In the genomic region with DNA sequence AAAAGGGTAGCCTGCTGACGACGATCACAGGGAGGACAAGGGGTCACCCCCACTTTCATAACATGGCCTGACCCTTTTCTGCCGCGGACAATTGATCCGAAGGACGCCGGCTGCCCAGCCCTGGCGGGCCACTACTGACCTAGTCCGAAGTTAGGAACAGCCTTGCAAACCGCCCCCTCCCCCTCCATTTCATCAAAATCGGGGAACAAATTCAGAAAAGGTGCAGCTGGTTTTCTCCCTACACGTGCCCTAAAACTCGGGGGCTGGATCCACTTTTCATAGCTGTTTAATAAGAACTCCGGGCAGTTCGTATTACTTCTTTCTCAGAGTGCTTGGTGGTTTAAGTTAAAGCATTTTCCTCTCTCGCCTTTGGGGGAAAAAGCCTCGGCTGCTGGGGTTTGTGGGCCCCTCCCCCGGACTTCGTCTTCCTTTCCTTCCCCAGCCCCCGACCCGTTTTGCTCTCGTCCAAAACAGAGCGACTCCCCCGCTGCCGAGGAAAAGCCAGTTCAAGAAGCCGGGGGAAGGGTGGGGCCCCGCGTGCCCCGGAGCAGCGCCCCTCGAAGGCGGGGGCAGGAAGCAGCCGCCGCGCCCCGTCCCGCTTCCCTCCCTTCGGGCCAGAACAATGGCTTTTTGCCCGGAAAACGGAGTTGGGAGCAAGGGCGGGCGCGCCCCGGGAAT, we compare ENCODE assay signal across 8 cellular contexts. TPM values are rescaled to one million over a fixed set of nuclear protein-coding genes. Genes with fewer than 3 reads are reported as not detected.
DNase-seq lines count a peak whose midpoint lies in the region; ATAC-seq and TF ChIP-seq lines count a peak whose summit lies in the region.

No MANE protein-coding gene starts in this region.

- ATAC-seq in GM21528 (IDR thresholded peaks at IDR 0.05; ENCODE audit: low FRiP score, unreplicated experiment) = peak; percentile 27
- peak; percentile 39 to 52 for ATAC-seq in activated T-cell treated with anti-CD3 and anti-CD28 coated beads, Interleukin-2, amount 50 U/mL, for 72 hours (replicated peaks in 1 of 2)
- peak; percentile 58 for ATAC-seq in omental fat pad (ENCODE audit: low FRiP score)

- peaks cover 63% of the 10 kb centered on the region for H3K27me3 Mint-ChIP-seq in Calu3 (ENCODE audit: unreplicated experiment)
- H3K27me3 Mint-ChIP-seq in activated T-cell treated with anti-CD3 and anti-CD28 coated beads, Interleukin-2, amount 50 U/mL, for 72 hours (ENCODE audit: low read depth) = peaks cover 77% of the 10 kb centered on the region
- peaks cover 16% of the 10 kb centered on the region for H3K27me3 Mint-ChIP-seq in glutamatergic neuron (ENCODE audit: unreplicated experiment)

- H3K4me1 Mint-ChIP-seq in Calu3 (ENCODE audit: low read depth, unreplicated experiment) (peaks cover 7% of the 10 kb centered on the region), glutamatergic neuron (ENCODE audit: low read depth, unreplicated experiment) (peaks cover 32% of the 10 kb centered on the region)
- H3K4me1 Mint-ChIP-seq in activated T-cell treated with anti-CD3 and anti-CD28 coated beads, Interleukin-2, amount 50 U/mL, for 72 hours (ENCODE audit: low read depth) = peaks cover 43% of the 10 kb centered on the region

- TF ChIP-seq CTCF in Calu3 (IDR thresholded peaks at IDR 0.05; ENCODE audit: unreplicated experiment) = no peak
- peak; percentile 14 for TF ChIP-seq CTCF in glutamatergic neuron (IDR thresholded peaks at IDR 0.05; ENCODE audit: partially characterized antibody, unreplicated experiment)
- no peak for TF ChIP-seq CTCF in omental fat pad (IDR thresholded peaks at IDR 0.05)

- intact Hi-C loops in Calu3 (cut with micrococcal nuclease; ENCODE audit: unreplicated experiment) = loop anchor here (5.0 kb wide), 1 partner anchor 35 kb away; no protein-coding TSS in a partner anchor

- BruUV-seq in Calu3 (replicated peaks; lab: Mats Ljungman, UMichigan) = no TSS peak

- H3K4me3 Mint-ChIP-seq in Calu3 (ENCODE audit: low read depth, unreplicated experiment) (peak overlapping the region; percentile 93), glutamatergic neuron (ENCODE audit: unreplicated experiment) (peak overlapping the region; percentile 73)
- peak overlapping the region; percentile 78 for H3K4me3 Mint-ChIP-seq in activated T-cell treated with anti-CD3 and anti-CD28 coated beads, Interleukin-2, amount 50 U/mL, for 72 hours

- H3K27ac Mint-ChIP-seq in Calu3 (ENCODE audit: unreplicated experiment) (no peak overlapping the region), glutamatergic neuron (ENCODE audit: unreplicated experiment) (peak overlapping the region; percentile 62)
- peak overlapping the region; percentile 61 for H3K27ac Mint-ChIP-seq in activated T-cell treated with anti-CD3 and anti-CD28 coated beads, Interleukin-2, amount 50 U/mL, for 72 hours

- CTCF ChIA-PET in Calu3 (lab: Charles Lee) = interaction anchor here (0.6 to 1.1 kb wide), 2 partner anchors 32 to 56 kb away, joined by 3 read pairs; no protein-coding TSS in a partner anchor

- H3K9me3 Mint-ChIP-seq in Calu3 (ENCODE audit: low read depth, unreplicated experiment) (no peaks in the 10 kb centered on the region), glutamatergic neuron (ENCODE audit: unreplicated experiment) (peaks cover 13% of the 10 kb centered on the region)
- no peaks in the 10 kb centered on the region for H3K9me3 Mint-ChIP-seq in activated T-cell treated with anti-CD3 and anti-CD28 coated beads, Interleukin-2, amount 50 U/mL, for 72 hours

- peaks cover 15% of the 10 kb centered on the region for H3K36me3 Mint-ChIP-seq in Calu3 (ENCODE audit: insufficient read depth, unreplicated experiment)
- peaks cover 0 to 3% of the 10 kb centered on the region in 2 donors for H3K36me3 Mint-ChIP-seq in activated T-cell treated with anti-CD3 and anti-CD28 coated beads, Interleukin-2, amount 50 U/mL, for 72 hours (ENCODE audit: insufficient read depth in 2 of 2)
- H3K36me3 Mint-ChIP-seq in glutamatergic neuron (ENCODE audit: unreplicated experiment) = no peaks in the 10 kb centered on the region

- DNase-seq in Calu3 (peak; percentile 48), NCI-H1105 (lab: John Stamatoyannopoulos, UW) (peak; percentile 66), glutamatergic neuron (peak; percentile 69), omental fat pad (ENCODE audit: low spot score) (no peak), NK-92 (lab: John Stamatoyannopoulos, UW; ENCODE audit: unreplicated experiment) (no peak)
- DNase-seq in activated T-cell treated with anti-CD3 and anti-CD28 coated beads, Interleukin-2, amount 50 U/mL, for 72 hours = peak; percentile 36 to 50
- DNase-seq in central memory CD4-positive, alpha-beta T cell = no peak

RNA-seq across cellular contexts. Expression of a gene that starts 0.6 kb away (rescaled TPM):
- total RNA-seq in Calu3 (2022) (6.3 and 8.3 TPM in 2 replicates), glutamatergic neuron (ENCODE audit: unreplicated experiment) (78.8 TPM), omental fat pad (1 to 10 TPM in 2 of 4 donors, under 1 TPM in 2; 0.28 to 5.2 (median 1.5) TPM)
- total RNA-seq in activated T-cell treated with anti-CD3 and anti-CD28 coated beads, Interleukin-2, amount 50 U/mL, for 72 hours = 1 to 10 TPM; 2.4 to 5.6 TPM

RNA-seq across cellular contexts. Expression of a gene that starts 19.6 kb away (rescaled TPM):
- total RNA-seq in Calu3 (2022) (11.1 and 11.8 TPM in 2 replicates), glutamatergic neuron (ENCODE audit: unreplicated experiment) (13.8 TPM), omental fat pad (1 to 10 TPM in 2 of 4 donors, under 1 TPM in 2; 0.88 to 2.2 (median 1.2) TPM)
- total RNA-seq in activated T-cell treated with anti-CD3 and anti-CD28 coated beads, Interleukin-2, amount 50 U/mL, for 72 hours = 1 to 10 TPM; 6.0 to 7.2 TPM

RNA-seq across cellular contexts. Expression of a gene that starts 46.6 kb away (rescaled TPM):
- total RNA-seq in Calu3 (2022) (not detected in 2 replicates), glutamatergic neuron (ENCODE audit: unreplicated experiment) (not detected), omental fat pad (not detected)
- not detected for total RNA-seq in activated T-cell treated with anti-CD3 and anti-CD28 coated beads, Interleukin-2, amount 50 U/mL, for 72 hours

Comparison
In these comparisons a context has a peak if more than half of its experiments do, and no peak if none do; other contexts are left out.
1. DNase-seq: peak in Calu3 (single experiment), NCI-H1105 (single experiment), activated T-cell treated with anti-CD3 and anti-CD28 coated beads, Interleukin-2, amount 50 U/mL, for 72 hours (2 of 2) and glutamatergic neuron (single experiment); none in omental fat pad (single experiment), NK-92 (single experiment) and central memory CD4-positive, alpha-beta T cell (single experiment).
2. Peak in every context shown above with its lines, with median percentiles within 50 percentile points of each other: H3K4me3 Mint-ChIP-seq and ATAC-seq.